ENCODE assay signal across 16 cellular contexts in the genomic region with DNA sequence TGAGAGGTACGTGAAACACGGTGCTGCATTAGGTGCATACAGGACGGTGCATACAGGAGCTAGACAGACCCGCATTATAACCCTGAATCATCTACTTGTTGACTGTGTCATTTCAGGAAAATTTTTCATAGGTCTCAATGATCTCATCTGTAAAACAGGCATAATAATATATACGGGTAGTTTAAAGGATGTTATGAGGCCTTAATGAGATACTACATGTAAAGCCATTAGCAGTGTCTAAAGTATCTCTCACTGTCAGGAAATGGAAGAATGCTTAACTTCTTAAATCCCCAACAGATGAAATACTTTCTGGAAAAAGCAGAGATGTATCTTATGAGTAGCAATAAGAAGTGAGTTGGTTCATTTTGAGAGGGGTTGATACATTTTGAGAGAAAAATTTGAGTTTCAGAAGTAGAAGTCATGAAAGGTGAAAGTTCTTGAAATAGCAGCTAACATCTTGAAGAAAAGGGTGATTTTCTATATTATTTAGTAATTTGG.
DNase-seq lines count a peak whose midpoint lies in the region; ATAC-seq and TF ChIP-seq lines count a peak whose summit lies in the region.
"Had no signal": no experiment of that assay in that cellular context is flagged by ENCODE, and none has a peak within 500 bp of the region (broad histone marks: within the 10 kb centered on the region; RNA-seq: fewer than 3 reads in every experiment).

No MANE protein-coding gene starts in this region.

- H3K4me1 Mint-ChIP-seq in natural killer cell treated with Interleukin-12 subunit alpha and Interleukin-12 subunit beta and Interleukin-15 and Interleukin-18, amount 100 ng/mL, for 72 hours (ENCODE audit: low read depth in 2 of 2), result no peaks in the 10 kb centered on the region
- H3K4me1 Mint-ChIP-seq in natural killer cell, result peaks cover 0 to 5% of the 10 kb centered on the region in 2 donors

- no peak overlapping the region for H3K9ac ChIP-seq in PC-3 (ENCODE audit: low read length)

- no TSS peak for BruUV-seq in PC-3 (replicated peaks; lab: Mats Ljungman, UMichigan)

- H3K4me1 ChIP-seq in PC-3 (ENCODE audit: insufficient read depth, low read length) (no peaks in the 10 kb centered on the region), suprapubic skin (no peaks in the 10 kb centered on the region)
- H3K4me1 ChIP-seq: breast epithelium had no signal

- TF ChIP-seq EP300 in suprapubic skin (IDR thresholded peaks at IDR 0.05), result no peak

- POLR2A ChIA-PET in PC-3 (lab: Charles Lee; ENCODE audit: unreplicated experiment), result no interaction called here

- H3K36me3 ChIP-seq in PC-3 (ENCODE audit: low read depth, low read length) (no peaks in the 10 kb centered on the region), suprapubic skin (no peaks in the 10 kb centered on the region), MG63 (no peaks in the 10 kb centered on the region)
- H3K36me3 ChIP-seq: breast epithelium had no signal

- H3K4me2 ChIP-seq in PC-3 (ENCODE audit: low read length), result no peak overlapping the region

- no peak overlapping the region for H3K27ac ChIP-seq in PC-3 (ENCODE audit: low read length)
- no peak overlapping the region for H3K27ac ChIP-seq in suprapubic skin
- H3K27ac ChIP-seq: breast epithelium, HL-60 had no signal

- intact Hi-C loops in natural killer cell (cut with micrococcal nuclease) (no loop called here), PC-3 (cut with micrococcal nuclease) (no loop called here)

- H3K36me3 Mint-ChIP-seq in natural killer cell treated with Interleukin-12 subunit alpha and Interleukin-12 subunit beta and Interleukin-15 and Interleukin-18, amount 100 ng/mL, for 72 hours, result no peaks in the 10 kb centered on the region
- no peaks in the 10 kb centered on the region for H3K36me3 Mint-ChIP-seq in natural killer cell
- H3K36me3 Mint-ChIP-seq: activated naive CD8-positive, alpha-beta T cell; naive thymus-derived CD4-positive, alpha-beta T cell had no signal

- H3K4me3 Mint-ChIP-seq in natural killer cell treated with Interleukin-12 subunit alpha and Interleukin-12 subunit beta and Interleukin-15 and Interleukin-18, amount 100 ng/mL, for 72 hours, result peak overlapping the region; percentile 28
- no peak overlapping the region for H3K4me3 Mint-ChIP-seq in natural killer cell
- H3K4me3 Mint-ChIP-seq: activated naive CD8-positive, alpha-beta T cell; HFFc6; naive thymus-derived CD4-positive, alpha-beta T cell had no signal

- no peak for TF ChIP-seq CTCF in natural killer cell (IDR thresholded peaks at IDR 0.05)
- TF ChIP-seq CTCF in PC-3 (conservative IDR thresholded peaks at IDR 0.05; ENCODE audit: low read depth, low read length), result no peak
- no peak for TF ChIP-seq CTCF in suprapubic skin (IDR thresholded peaks at IDR 0.05)

- peak in 1 of 2 donors; percentile 84 for ATAC-seq in natural killer cell treated with Interleukin-12 subunit alpha and Interleukin-12 subunit beta and Interleukin-15 and Interleukin-18, amount 100 ng/mL, for 72 hours
- ATAC-seq in natural killer cell (no peak), GM21529 (IDR thresholded peaks at IDR 0.05; ENCODE audit: unreplicated experiment) (peak; percentile 67), HG03039 (IDR thresholded peaks at IDR 0.05; ENCODE audit: unreplicated experiment) (peak; percentile 58), PC-3 (no peak)
- ATAC-seq: naive thymus-derived CD4-positive, alpha-beta T cell had no signal

- H3K9me2 ChIP-seq in PC-3 (replicated peaks; ENCODE audit: low read length), result no peaks in the 10 kb centered on the region

- WGBS in suprapubic skin, result 92% methylated on average over 5 of the region's 5 CpGs

- CTCF ChIA-PET in PC-3 (lab: Charles Lee), result no interaction called here

- H3K4me3 ChIP-seq in PC-3 (ENCODE audit: low read length) (no peak overlapping the region), suprapubic skin (no peak overlapping the region), MG63 (no peak overlapping the region)
- H3K4me3 ChIP-seq: breast epithelium had no signal

- TF ChIP-seq POLR2A in suprapubic skin (IDR thresholded peaks at IDR 0.05), result no peak

- no peaks in the 10 kb centered on the region for H3K9me3 ChIP-seq in PC-3 (ENCODE audit: low read length)
- no peaks in the 10 kb centered on the region for H3K9me3 ChIP-seq in suprapubic skin
- H3K9me3 ChIP-seq in MG63, result no peaks in the 10 kb centered on the region
- H3K9me3 ChIP-seq: breast epithelium had no signal

- H4K20me1 ChIP-seq in PC-3 (ENCODE audit: low read length), result no peaks in the 10 kb centered on the region

- H3K27me3 ChIP-seq in PC-3 (ENCODE audit: low read length), result no peaks in the 10 kb centered on the region
- H3K27me3 ChIP-seq in suprapubic skin, result no peaks in the 10 kb centered on the region
- H3K27me3 ChIP-seq in MG63, result no peaks in the 10 kb centered on the region
- H3K27me3 ChIP-seq: breast epithelium had no signal

- DNase-seq in natural killer cell treated with Interleukin-12 subunit alpha and Interleukin-12 subunit beta and Interleukin-15 and Interleukin-18, amount 100 ng/mL, for 72 hours (ENCODE audit: low spot score), result no peak
- DNase-seq in natural killer cell, result no peak
- DNase-seq in UCSD-AML1 (lab: John Stamatoyannopoulos, UW; ENCODE audit: unreplicated experiment), result no peak
- DNase-seq in PC-3, result no peak
- DNase-seq in suprapubic skin (ENCODE audit: low spot score in 2 of 2), result no peak
- no peak for DNase-seq in MG63
- DNase-seq: HFFc6; naive thymus-derived CD4-positive, alpha-beta T cell; NCI-H748 treated with DMSO at 0.1 percent for 48 hours; stimulated activated CD4-positive, alpha-beta T cell treated with anti-CD3 and anti-CD28 coated beads, Interleukin-15, amount 100 ng/mL, for 24 hours; SW 1271 had no signal

- no peaks in the 10 kb centered on the region for H3K9me3 Mint-ChIP-seq in natural killer cell treated with Interleukin-12 subunit alpha and Interleukin-12 subunit beta and Interleukin-15 and Interleukin-18, amount 100 ng/mL, for 72 hours
- H3K9me3 Mint-ChIP-seq in natural killer cell, result no peaks in the 10 kb centered on the region
- H3K9me3 Mint-ChIP-seq: HFFc6 had no signal

- H3F3A ChIP-seq in PC-3 (ENCODE audit: low read length, unreplicated experiment), result no peaks in the 10 kb centered on the region

- no peak overlapping the region for H2AFZ ChIP-seq in PC-3 (ENCODE audit: low read length)

- H3K79me2 ChIP-seq in PC-3 (ENCODE audit: low read length), result no peaks in the 10 kb centered on the region

- peak overlapping the region in 1 of 2 donors; percentile 70 for H3K27ac Mint-ChIP-seq in natural killer cell treated with Interleukin-12 subunit alpha and Interleukin-12 subunit beta and Interleukin-15 and Interleukin-18, amount 100 ng/mL, for 72 hours
- H3K27ac Mint-ChIP-seq in natural killer cell, result no peak overlapping the region
- H3K27ac Mint-ChIP-seq: activated naive CD8-positive, alpha-beta T cell; HFFc6; naive thymus-derived CD4-positive, alpha-beta T cell had no signal

- peaks cover 5 to 14% of the 10 kb centered on the region in 2 donors for H3K27me3 Mint-ChIP-seq in natural killer cell treated with Interleukin-12 subunit alpha and Interleukin-12 subunit beta and Interleukin-15 and Interleukin-18, amount 100 ng/mL, for 72 hours
- peaks cover 10 to 13% of the 10 kb centered on the region in 2 donors for H3K27me3 Mint-ChIP-seq in natural killer cell (ENCODE audit: low read depth in 2 of 2)

Comparison
In these comparisons a context has a peak if more than half of its experiments do, and no peak if none do; other contexts are left out.
1. ATAC-seq: peak in GM21529 (single experiment) and HG03039 (single experiment); none in natural killer cell (0 of 3) and PC-3 (single experiment).